In genomic region chr18:55510809-55511208, GRCh38 we compare ENCODE assay signal across 10 cellular contexts.
DNase-seq lines count a peak whose midpoint lies in the region; ATAC-seq and TF ChIP-seq lines count a peak whose summit lies in the region.
"Had no signal": no experiment of that assay in that cellular context is flagged by ENCODE, and none has a peak within 500 bp of the region (broad histone marks: within the 10 kb centered on the region; RNA-seq: fewer than 3 reads in every experiment).

No MANE protein-coding gene starts in this region.

- H3K4me2 ChIP-seq in Karpas-422 (ENCODE audit: low read depth, low read length, poor library complexity, severe bottlenecking) = peak overlapping the region; percentile 46

- CTCF ChIA-PET in AG04450 (lab: Charles Lee) = interaction anchor here (1.2 to 1.3 kb wide), 2 partner anchors 10 to 96 kb away, joined by 5 read pairs; no protein-coding TSS in a partner anchor

- H3K27me3 ChIP-seq in AG04450 (ENCODE audit: control insufficient read depth, insufficient read depth, low read length) (no peaks in the 10 kb centered on the region), Karpas-422 (ENCODE audit: low read length) (no peaks in the 10 kb centered on the region), duodenal mucosa (ENCODE audit: control insufficient read depth in 1 of 2, insufficient read depth in 2 of 2, low read length in 2 of 2) (no peaks in the 10 kb centered on the region), muscle layer of duodenum (ENCODE audit: low read depth, low read length) (no peaks in the 10 kb centered on the region)

- H3K36me3 ChIP-seq in Karpas-422 (ENCODE audit: insufficient read depth, low read length) = no peaks in the 10 kb centered on the region
- H3K36me3 ChIP-seq in duodenal mucosa (ENCODE audit: control insufficient read depth in 1 of 2, insufficient read depth in 2 of 2, low read length in 2 of 2) = no peaks in the 10 kb centered on the region
- H3K36me3 ChIP-seq in muscle layer of duodenum (ENCODE audit: control insufficient read depth in 1 of 2, insufficient read depth in 2 of 2, low read length in 2 of 2) = peaks cover 0 to 9% of the 10 kb centered on the region in 2 donors

- DNase-seq in AG04450 (ENCODE audit: low read depth, low spot score) (peak; percentile 32), Karpas-422 (no peak), NCI-H2227 treated with DMSO at 0.1 percent for 48 hours (lab: John Stamatoyannopoulos, UW) (no peak), NCI-H1092 treated with DMSO at 0.1 percent for 48 hours (lab: John Stamatoyannopoulos, UW) (no peak), SK-N-DZ (ENCODE audit: low spot score) (no peak)
- DNase-seq: DND-41; stimulated activated CD4-positive, alpha-beta T cell treated with anti-CD3 and anti-CD28 coated beads, Interleukin-12 subunit alpha, Interleukin-12 subunit beta, amount 100 ng/mL, for 4 hours had no signal

- H2AFZ ChIP-seq in Karpas-422 (ENCODE audit: low read length) = no peak overlapping the region

- no peak for ATAC-seq in GM18511 (IDR thresholded peaks at IDR 0.05; ENCODE audit: unreplicated experiment)

- TF ChIP-seq CTCF in AG04450 (IDR thresholded peaks at IDR 0.05; ENCODE audit: low read depth, low read length) = no peak

- POLR2A ChIA-PET in AG04450 (lab: Yijun Ruan, JAX) = no interaction called here

- H3K9me3 ChIP-seq in AG04450 (ENCODE audit: control insufficient read depth, insufficient read depth, low read length) (no peaks in the 10 kb centered on the region), Karpas-422 (ENCODE audit: low read length) (no peaks in the 10 kb centered on the region), duodenal mucosa (ENCODE audit: control insufficient read depth in 1 of 2, low read length in 2 of 2) (no peaks in the 10 kb centered on the region), muscle layer of duodenum (ENCODE audit: control insufficient read depth in 1 of 2, low read length in 2 of 2) (no peaks in the 10 kb centered on the region)

- H3K9ac ChIP-seq in Karpas-422 (ENCODE audit: low read length) (peak overlapping the region; percentile 23), duodenal mucosa (ENCODE audit: low read depth in 1 of 2, low read length in 2 of 2) (peak overlapping the region in 1 of 2 donors; percentile 46)

- H3K4me1 ChIP-seq in Karpas-422 (ENCODE audit: low read length) (peaks cover 88% of the 10 kb centered on the region), duodenal mucosa (ENCODE audit: control insufficient read depth in 1 of 2, insufficient read depth in 2 of 2, low read length in 2 of 2) (no peaks in the 10 kb centered on the region), muscle layer of duodenum (ENCODE audit: control insufficient read depth in 1 of 2, insufficient read depth in 2 of 2, low read length in 2 of 2) (peaks cover 0 to 6% of the 10 kb centered on the region in 2 donors)

- peak overlapping the region; percentile 63 for H3K27ac ChIP-seq in AG04450 (ENCODE audit: low read depth, low read length)
- peak overlapping the region; percentile 73 for H3K27ac ChIP-seq in Karpas-422 (ENCODE audit: low read length)
- peak overlapping the region; percentile 70 for H3K27ac ChIP-seq in duodenal mucosa (ENCODE audit: low read depth, low read length)
- H3K27ac ChIP-seq in muscle layer of duodenum (ENCODE audit: low read length) = peak overlapping the region; percentile 86

- H4K20me1 ChIP-seq in Karpas-422 (ENCODE audit: insufficient read depth, low read depth, low read length) = no peaks in the 10 kb centered on the region

- H3K79me2 ChIP-seq in Karpas-422 (ENCODE audit: low read length) = peaks cover 91% of the 10 kb centered on the region

- no peaks in the 10 kb centered on the region for H3K9me2 ChIP-seq in Karpas-422 (replicated peaks; ENCODE audit: insufficient read depth, low read length)

- H3K4me3 ChIP-seq in AG04450 (ENCODE audit: low read depth, low read length) (peak overlapping the region; percentile 21; the same call in 1 of the 2 replicates), Karpas-422 (ENCODE audit: low read length) (no peak overlapping the region), duodenal mucosa (ENCODE audit: low read depth in 1 of 2, low read length in 2 of 2) (no peak overlapping the region), muscle layer of duodenum (ENCODE audit: low read depth in 1 of 2, low read length in 2 of 2) (peak overlapping the region in 1 of 2 donors; percentile 19)
